28 cellular contexts compared by ENCODE assay signal in the genomic region with DNA sequence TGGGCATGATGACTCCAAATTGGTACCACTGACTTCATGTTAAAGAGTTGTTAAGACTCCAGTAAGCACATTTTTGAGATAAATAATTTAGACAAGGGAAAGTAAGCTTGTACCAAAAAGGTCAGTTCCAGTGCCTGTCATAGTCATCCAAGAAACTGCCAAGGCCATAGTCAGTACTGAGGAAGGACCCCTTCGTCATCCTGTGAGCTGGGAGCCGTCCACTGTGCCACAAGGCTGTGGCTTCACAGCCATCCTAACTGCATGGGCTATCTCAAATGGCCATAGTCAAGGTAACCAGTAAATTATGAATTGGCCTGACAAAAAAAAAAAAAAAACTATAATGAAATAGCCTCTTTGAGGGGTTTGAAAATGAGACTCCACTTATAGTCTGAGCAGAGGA.
"Had no signal": no experiment of that assay in that cellular context is flagged by ENCODE, and none has a peak within 500 bp of the region (broad histone marks: within the 10 kb centered on the region; RNA-seq: fewer than 3 reads in every experiment).

No MANE protein-coding gene starts in this region.

- H3K36me3 ChIP-seq: ascending aorta, brain microvascular endothelial cell, breast epithelium, cardiac muscle cell had no signal

- H3K27me3 ChIP-seq: ascending aorta, body of pancreas, brain microvascular endothelial cell, breast epithelium, cardiac muscle cell had no signal

- H3K9me3 ChIP-seq: ascending aorta, body of pancreas, breast epithelium had no signal

- H3K4me1 ChIP-seq: breast epithelium had no signal

- H3K4me3 ChIP-seq: ascending aorta, body of pancreas, breast epithelium, cardiac muscle cell had no signal

- H3K27ac ChIP-seq: ascending aorta, body of pancreas, brain microvascular endothelial cell, breast epithelium, cardiac muscle cell had no signal

- DNase-seq: activated effector memory CD4-positive, alpha-beta T cell treated with anti-CD3 and anti-CD28 coated beads, Interleukin-2, amount 50 U/mL, for 16 hours; activated effector memory CD4-positive, alpha-beta T cell treated with Interleukin-2 at 50 U/mL for 16 hours; activated gamma-delta T cell; activated gamma-delta T cell treated with Interleukin-2 at 50 U/mL for 16 hours; activated naive CD4-positive, alpha-beta T cell; activated naive CD4-positive, alpha-beta T cell treated with anti-CD3 and anti-CD28 coated beads for 36 hours; activated naive CD4-positive, alpha-beta T cell treated with anti-CD3 and anti-CD28 coated beads, Interleukin-2, amount 10 ng/mL, durations not matched to agents 7 days and 5 days; activated naive CD4-positive, alpha-beta T cell treated with anti-CD3 and anti-CD28 coated beads, Interleukin-2, amount 50 U/mL, for 16 hours; activated naive CD4-positive, alpha-beta T cell treated with Interleukin-2 at 50 U/mL for 16 hours; activated naive CD8-positive, alpha-beta T cell treated with anti-CD3 and anti-CD28 coated beads for 36 hours; activated naive CD8-positive, alpha-beta T cell treated with anti-CD3 and anti-CD28 coated beads, Interleukin-2, amount 10 ng/mL, durations not matched to agents 7 days and 5 days; activated naive CD8-positive, alpha-beta T cell treated with anti-CD3 and anti-CD28 coated beads, Interleukin-2, amount 50 U/mL, for 24 hours; activated T-cell treated with anti-CD3 and anti-CD28 coated beads, Interleukin-2, amount 50 U/mL, for 1 hour; activated T-cell treated with anti-CD3 and anti-CD28 coated beads, Interleukin-2, amount 50 U/mL, for 24 hours; activated T-cell treated with anti-CD3 and anti-CD28 coated beads, Interleukin-2, amount 50 U/mL, for 4 hours; activated T-cell treated with anti-CD3 and anti-CD28 coated beads, Interleukin-2, amount 50 U/mL, for 48 hours; activated T-cell treated with anti-CD3 and anti-CD28 coated beads, Interleukin-2, amount 50 U/mL, for 72 hours; amygdala; anterior cingulate cortex; aorta; body of pancreas; brain microvascular endothelial cell; caudate nucleus; central memory CD4-positive, alpha-beta T cell; cerebellar nuclear complex had no signal
